18 cellular contexts compared by ENCODE assay signal in the genomic region with DNA sequence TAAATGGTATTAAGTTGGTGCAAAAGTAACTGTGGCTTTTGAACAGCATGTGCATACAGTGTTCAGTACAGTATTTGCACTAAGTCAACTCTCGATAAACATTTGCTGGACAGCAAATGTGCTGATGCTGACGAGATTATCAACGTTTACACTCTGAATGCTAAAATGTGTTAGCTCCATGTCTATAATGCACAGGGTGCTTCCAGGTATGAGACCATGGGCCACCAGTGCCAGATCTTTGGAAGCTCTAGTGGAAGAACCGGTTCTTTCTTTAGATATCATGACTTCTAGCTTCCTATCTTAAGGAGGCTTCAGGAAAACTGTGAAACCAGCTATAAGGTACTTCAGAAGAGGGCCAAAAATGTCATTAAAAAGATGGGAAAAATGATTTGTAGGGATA.
"Had no signal": no experiment of that assay in that cellular context is flagged by ENCODE, and none has a peak within 500 bp of the region (broad histone marks: within the 10 kb centered on the region; RNA-seq: fewer than 3 reads in every experiment).

No MANE protein-coding gene starts in this region.

- H3K9me3 ChIP-seq: SJCRH30, spleen had no signal

- H3K4me3 Mint-ChIP-seq: activated naive CD4-positive, alpha-beta T cell treated with anti-CD3 and anti-CD28 coated beads, Interleukin-2, amount 50 U/mL, for 24 hours; naive B cell; neural progenitor cell; stimulated activated naive B cell treated with anti-CD40 and anti-IgM and Interleukin-4, amounts not matched to agents 10 μg/mL and 1 μg/mL and 100 μg/mL, for 72 hours; T-helper 1 cell treated with Interleukin-12 subunit alpha and Interleukin-12 subunit beta and Interleukin-4 antibody, amounts not matched to agents 30 μg/mL and 1 μg/mL, for 36 hours had no signal

- H3K4me1 ChIP-seq: SJCRH30 had no signal

- H3K4me3 ChIP-seq: cardiac muscle cell, neural progenitor cell, SJCRH30, spleen had no signal

- H3K27ac Mint-ChIP-seq: activated naive CD4-positive, alpha-beta T cell treated with anti-CD3 and anti-CD28 coated beads, Interleukin-2, amount 50 U/mL, for 24 hours; neural progenitor cell; stimulated activated naive B cell treated with anti-CD40 and anti-IgM and Interleukin-4, amounts not matched to agents 10 μg/mL and 1 μg/mL and 100 μg/mL, for 72 hours; T-helper 1 cell treated with Interleukin-12 subunit alpha and Interleukin-12 subunit beta and Interleukin-4 antibody, amounts not matched to agents 30 μg/mL and 1 μg/mL, for 36 hours had no signal

- DNase-seq: activated CD4-positive, CD25-positive, alpha-beta regulatory T cell treated with anti-CD3 and anti-CD28 coated beads, Interleukin-2, amount 50 U/mL, for 72 hours; activated gamma-delta T cell; foreskin fibroblast; glutamatergic neuron; hypothalamus; kidney; mammary epithelial cell; naive B cell; SJCRH30; spleen; stimulated activated CD4-positive, alpha-beta T cell treated with anti-CD3 and anti-CD28 coated beads, Interleukin-4, amount 100 ng/mL, for 4 hours; stimulated activated naive B cell treated with anti-CD40 and anti-IgM and Interleukin-4, amounts not matched to agents 10 μg/mL and 1 μg/mL and 100 μg/mL, for 72 hours; trophoblast cell had no signal

- H3K27me3 Mint-ChIP-seq: activated naive CD4-positive, alpha-beta T cell treated with anti-CD3 and anti-CD28 coated beads, Interleukin-2, amount 50 U/mL, for 24 hours; naive B cell; stimulated activated naive B cell treated with anti-CD40 and anti-IgM and Interleukin-4, amounts not matched to agents 10 μg/mL and 1 μg/mL and 100 μg/mL, for 72 hours had no signal

- ATAC-seq: left lobe of liver; stimulated activated naive B cell treated with anti-CD40 and anti-IgM and Interleukin-4, amounts not matched to agents 10 μg/mL and 1 μg/mL and 100 μg/mL, for 72 hours had no signal

- H3K36me3 ChIP-seq: neural progenitor cell had no signal

- H3K27ac ChIP-seq: cardiac muscle cell, neural progenitor cell, SJCRH30 had no signal

- H3K9me3 Mint-ChIP-seq: activated naive CD4-positive, alpha-beta T cell treated with anti-CD3 and anti-CD28 coated beads, Interleukin-2, amount 50 U/mL, for 24 hours; naive B cell; neural progenitor cell; stimulated activated naive B cell treated with anti-CD40 and anti-IgM and Interleukin-4, amounts not matched to agents 10 μg/mL and 1 μg/mL and 100 μg/mL, for 72 hours; T-helper 1 cell treated with Interleukin-12 subunit alpha and Interleukin-12 subunit beta and Interleukin-4 antibody, amounts not matched to agents 30 μg/mL and 1 μg/mL, for 36 hours had no signal

- H3K27me3 ChIP-seq: cardiac muscle cell, neural progenitor cell, SJCRH30, spleen had no signal
